15 cellular contexts compared by ENCODE assay signal in the genomic region with DNA sequence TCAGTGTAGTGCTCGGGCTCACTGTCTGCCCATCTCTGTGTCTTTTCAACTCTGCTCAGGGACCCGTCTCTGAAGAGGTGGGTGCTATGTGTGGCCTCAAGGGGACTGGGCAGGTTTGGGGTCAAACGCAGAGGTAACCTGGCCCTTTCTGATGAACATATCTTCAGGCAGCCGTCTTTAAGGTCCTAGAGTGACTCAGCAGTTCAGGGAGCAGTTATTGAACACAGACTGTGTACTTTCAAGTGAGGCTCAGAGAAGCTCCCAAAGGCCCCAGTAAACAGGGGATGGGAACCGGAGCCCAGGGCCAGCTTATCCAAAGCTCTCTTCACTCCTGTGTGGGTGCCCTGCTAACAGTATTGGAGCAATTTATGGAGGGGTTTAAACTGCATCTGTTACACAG.
"Had no signal": no experiment of that assay in that cellular context is flagged by ENCODE, and none has a peak within 500 bp of the region (broad histone marks: within the 10 kb centered on the region; RNA-seq: fewer than 3 reads in every experiment).

No MANE protein-coding gene starts in this region.

- H3K4me3 ChIP-seq: left lung had no signal

- H3K27me3 ChIP-seq: brain microvascular endothelial cell, left lung had no signal

- H3K9me3 ChIP-seq: left lung had no signal

- DNase-seq: activated CD4-positive, alpha-beta T cell treated with anti-CD3 and anti-CD28 coated beads for 48 hours; activated CD4-positive, CD25-positive, alpha-beta regulatory T cell; activated CD8-positive, alpha-beta T cell treated with anti-CD3 and anti-CD28 coated beads for 36 hours; activated naive CD4-positive, alpha-beta T cell treated with anti-CD3 and anti-CD28 coated beads, Interleukin-2, amount 10 ng/mL, durations not matched to agents 7 days and 5 days; activated naive CD8-positive, alpha-beta T cell treated with anti-CD3 and anti-CD28 coated beads, Interleukin-2, amount 50 U/mL, for 24 hours; activated T-cell treated with anti-CD3 and anti-CD28 coated beads, Interleukin-2, amount 50 U/mL, for 4 hours; anterior cingulate cortex; brain microvascular endothelial cell; central memory CD4-positive, alpha-beta T cell; left lung; mammary epithelial cell; T-helper 2 cell had no signal

- H3K27ac ChIP-seq: brain microvascular endothelial cell, left lung had no signal

- H3K4me1 ChIP-seq: left lung had no signal

- H3K36me3 ChIP-seq: brain microvascular endothelial cell, left lung had no signal

- FAIRE-seq: colon, frontal cortex, TTC549 had no signal

- ATAC-seq: activated CD8-positive, alpha-beta T cell treated with anti-CD3 and anti-CD28 coated beads for 36 hours; activated naive CD8-positive, alpha-beta T cell treated with anti-CD3 and anti-CD28 coated beads, Interleukin-2, amount 50 U/mL, for 24 hours; activated T-cell treated with anti-CD3 and anti-CD28 coated beads, Interleukin-2, amount 50 U/mL, for 4 hours; left lung had no signal
